ENCODE assay signal across 1 cellular context in the genomic region with DNA sequence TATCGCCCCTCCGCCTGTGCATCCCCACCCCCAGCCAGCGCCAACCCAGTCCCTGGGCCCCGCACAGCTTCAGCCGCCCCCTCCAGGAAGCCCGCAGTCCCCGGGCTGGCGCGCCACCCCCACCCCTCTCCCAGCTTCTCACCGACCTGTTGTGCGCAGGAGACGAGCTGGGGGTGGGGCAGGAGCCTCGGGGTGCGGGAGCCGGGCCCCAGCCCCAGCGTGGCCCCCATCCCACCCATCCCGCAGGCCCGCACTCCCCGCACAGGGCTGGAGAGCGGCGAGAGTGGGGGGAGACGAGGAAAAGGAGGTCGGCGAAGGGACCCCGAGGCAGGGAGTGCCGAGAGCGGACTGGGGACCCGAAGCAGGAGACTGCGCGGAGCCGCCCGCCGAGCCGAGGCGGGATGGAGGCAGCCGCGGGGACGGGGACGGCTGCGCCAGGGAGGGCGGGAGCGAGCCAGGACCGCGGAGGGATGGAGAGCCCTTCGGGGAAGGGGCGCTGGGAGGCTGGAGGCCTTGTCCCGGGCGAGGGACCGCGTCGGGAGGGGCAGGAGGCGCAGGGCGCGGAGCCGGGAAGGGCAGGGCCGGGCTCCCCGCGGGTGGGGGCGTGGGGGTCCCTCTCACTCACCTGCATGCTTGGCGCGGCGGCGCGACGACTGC.
TF ChIP-seq lines count a peak whose summit lies in the region.

No MANE protein-coding gene starts in this region.

TF ChIP-seq in K562, 482 proteins besides CTCF, POLR2A, EP300 and RAD21:
- no peak for TF ChIP-seq KLF10 (CRISPR knock-in tag; IDR thresholded peaks at IDR 0.05)
- no peak for TF ChIP-seq SNRNP70 (optimal IDR thresholded peaks at IDR 0.05; ENCODE audit: low read depth, low read length)
- TF ChIP-seq NRF1 (conservative IDR thresholded peaks at IDR 0.05 in 1 of 2, IDR thresholded peaks at IDR 0.05 in 1 of 2), result peak in 1 of 2 experiments; percentile 21; a peak in 1 of 4 replicates
- TF ChIP-seq STAG1 (CRISPR knock-in tag; IDR thresholded peaks at IDR 0.05; ENCODE audit: borderline replicate concordance), result no peak
- TF ChIP-seq ZNF175 (CRISPR knock-in tag; IDR thresholded peaks at IDR 0.05; ENCODE audit: low read depth), result no peak
- no peak for TF ChIP-seq ZNF707 (CRISPR knock-in tag; conservative IDR thresholded peaks at IDR 0.05)
- TF ChIP-seq, protein P1, sequence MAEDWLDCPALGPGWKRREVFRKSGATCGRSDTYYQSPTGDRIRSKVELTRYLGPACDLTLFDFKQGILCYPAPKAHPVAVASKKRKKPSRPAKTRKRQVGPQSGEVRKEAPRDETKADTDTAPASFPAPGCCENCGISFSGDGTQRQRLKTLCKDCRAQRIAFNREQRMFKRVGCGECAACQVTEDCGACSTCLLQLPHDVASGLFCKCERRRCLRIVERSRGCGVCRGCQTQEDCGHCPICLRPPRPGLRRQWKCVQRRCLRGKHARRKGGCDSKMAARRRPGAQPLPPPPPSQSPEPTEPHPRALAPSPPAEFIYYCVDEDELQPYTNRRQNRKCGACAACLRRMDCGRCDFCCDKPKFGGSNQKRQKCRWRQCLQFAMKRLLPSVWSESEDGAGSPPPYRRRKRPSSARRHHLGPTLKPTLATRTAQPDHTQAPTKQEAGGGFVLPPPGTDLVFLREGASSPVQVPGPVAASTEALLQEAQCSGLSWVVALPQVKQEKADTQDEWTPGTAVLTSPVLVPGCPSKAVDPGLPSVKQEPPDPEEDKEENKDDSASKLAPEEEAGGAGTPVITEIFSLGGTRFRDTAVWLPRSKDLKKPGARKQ (CRISPR knock-in tag; IDR thresholded peaks at IDR 0.05), result no peak
